8 cellular contexts compared by ENCODE assay signal in the genomic region with DNA sequence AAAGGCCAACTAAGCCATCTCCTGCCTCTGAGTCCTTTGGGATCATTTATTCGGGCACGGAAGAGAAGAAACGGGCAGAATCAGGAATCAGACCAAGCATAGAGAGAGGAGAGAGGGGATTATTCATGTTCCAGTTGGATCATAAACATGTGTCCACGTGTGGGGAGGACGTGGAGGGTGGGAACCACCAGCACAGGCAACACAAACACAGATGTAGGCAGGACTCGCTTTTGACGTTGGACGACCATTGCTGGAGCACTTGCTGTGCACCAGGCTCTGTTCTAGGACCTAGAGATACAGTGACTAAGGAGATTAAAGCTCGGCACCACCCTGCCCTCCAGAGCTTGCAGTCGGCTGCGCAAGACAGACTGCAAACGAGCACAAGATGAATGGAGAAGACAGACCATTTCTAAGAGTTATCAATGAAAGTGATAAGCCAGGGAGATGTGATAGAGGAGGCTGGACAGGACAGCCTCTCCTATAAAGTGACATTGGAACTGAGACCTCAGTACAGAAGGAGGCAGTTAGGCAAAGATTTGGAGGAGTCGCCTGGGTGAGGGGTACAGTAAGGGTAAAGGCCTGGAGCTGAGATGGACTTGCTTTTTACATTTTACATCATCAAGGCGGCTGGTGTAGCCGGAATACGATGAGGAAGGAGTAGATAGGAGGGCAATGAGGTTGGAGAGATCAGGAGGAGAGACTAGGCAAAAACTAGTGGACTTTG. TPM values are rescaled to one million over a fixed set of nuclear protein-coding genes. Genes with fewer than 3 reads are reported as not detected.
DNase-seq lines count a peak whose midpoint lies in the region; ATAC-seq, FAIRE-seq and TF ChIP-seq lines count a peak whose summit lies in the region.

No MANE protein-coding gene starts in this region.

- H3K27ac ChIP-seq in PC-3 (ENCODE audit: low read length) = peak overlapping the region; percentile 95
- peak overlapping the region; percentile 97 for H3K27ac ChIP-seq in epithelial cell of prostate
- peak overlapping the region; percentile 19 to 85 (median 83) for H3K27ac ChIP-seq in pancreas
- H3K27ac ChIP-seq in aorta (ENCODE audit: low read depth in 1 of 2, low read length in 2 of 2) = no peak overlapping the region

- WGBS in pancreas, 2 donors = 7 to 10% methylated on average over 16 of the region's 16 CpGs
- 22 to 27% methylated on average over 16 of the region's 16 CpGs for WGBS in aorta, 2 donors

- CTCF ChIA-PET in PC-3 (lab: Charles Lee) = no interaction called here

- no peaks in the 10 kb centered on the region for H3K27me3 ChIP-seq in PC-3 (ENCODE audit: low read length)
- no peaks in the 10 kb centered on the region for H3K27me3 ChIP-seq in pancreas
- H3K27me3 ChIP-seq in aorta (ENCODE audit: control insufficient read depth in 1 of 2, insufficient read depth in 2 of 2, low read length in 1 of 2) = no peaks in the 10 kb centered on the region

- H3K4me2 ChIP-seq in PC-3 (ENCODE audit: low read length) = peak overlapping the region; percentile 83

- peak overlapping the region; percentile 63 for H2AFZ ChIP-seq in PC-3 (ENCODE audit: low read length)

- TSS peak; percentile 98 for BruUV-seq in PC-3 (replicated peaks; lab: Mats Ljungman, UMichigan)

- TF ChIP-seq CTCF in PC-3 (conservative IDR thresholded peaks at IDR 0.05; ENCODE audit: low read depth, low read length) (no peak), pancreas (IDR thresholded peaks at IDR 0.05) (no peak)

- H3K9ac ChIP-seq in PC-3 (ENCODE audit: low read length) = peak overlapping the region; percentile 88

- intact Hi-C loops in PC-3 (cut with micrococcal nuclease) (loop anchor here (1.0 to 2.0 kb wide), 3 partner anchors 29 to 97 kb away; a partner anchor contains a TSS), pancreas (cut with DNase I) (no loop called here), aorta (cut with DNase I) (no loop called here)

- ATAC-seq in PC-3 (peak; percentile 3), pancreas (peak in 1 of 4 donors; percentile 1), aorta (ENCODE audit: low FRiP score) (no peak)

- H3K9me3 ChIP-seq in PC-3 (ENCODE audit: low read length) (no peaks in the 10 kb centered on the region), pancreas (no peaks in the 10 kb centered on the region), aorta (ENCODE audit: control insufficient read depth, low read length) (no peaks in the 10 kb centered on the region)

- H3K4me1 ChIP-seq in PC-3 (ENCODE audit: insufficient read depth, low read length) (peaks cover 31% of the 10 kb centered on the region), pancreas (peaks cover 0 to 9% (median 8%) of the 10 kb centered on the region in 3 donors), aorta (ENCODE audit: control insufficient read depth in 1 of 2, insufficient read depth in 2 of 2, low read length in 2 of 2) (no peaks in the 10 kb centered on the region)

- H4K20me1 ChIP-seq in PC-3 (ENCODE audit: low read length) = no peaks in the 10 kb centered on the region

- FAIRE-seq in pancreas (lab: Jason Lieb, UNC) = no peak

- H3K79me2 ChIP-seq in PC-3 (ENCODE audit: low read length) = peaks cover 52% of the 10 kb centered on the region

- peak overlapping the region; percentile 70 for H3K4me3 ChIP-seq in GM08714 (ENCODE audit: low read length)
- H3K4me3 ChIP-seq in PC-3 (ENCODE audit: low read length) = peak overlapping the region; percentile 73
- peak overlapping the region; percentile 44 to 69 (median 46) for H3K4me3 ChIP-seq in pancreas
- no peak overlapping the region for H3K4me3 ChIP-seq in aorta (ENCODE audit: low read length in 2 of 2)

- POLR2A ChIA-PET in PC-3 (lab: Charles Lee; ENCODE audit: unreplicated experiment) = no interaction called here

- H3K9me2 ChIP-seq in PC-3 (replicated peaks; ENCODE audit: low read length) = no peaks in the 10 kb centered on the region

- H3K36me3 ChIP-seq in PC-3 (ENCODE audit: low read depth, low read length) (peaks cover 11% of the 10 kb centered on the region), pancreas (no peaks in the 10 kb centered on the region), aorta (ENCODE audit: control insufficient read depth in 1 of 2, insufficient read depth in 2 of 2, low read length in 1 of 2) (no peaks in the 10 kb centered on the region)

- DNase-seq in PC-3 (no peak), epithelial cell of prostate (ENCODE audit: low read depth, low spot score) (peak; percentile 60), pancreas (no peak), NCI-H510A (lab: John Stamatoyannopoulos, UW) (no peak), NCI-H82 treated with DMSO at 0.1 percent for 48 hours (lab: John Stamatoyannopoulos, UW; ENCODE audit: unreplicated experiment) (no peak), aorta (no peak), 8988T (no peak)

- no peaks in the 10 kb centered on the region for H3F3A ChIP-seq in PC-3 (ENCODE audit: low read length, unreplicated experiment)

RNA-seq across cellular contexts. Expression of a gene that starts 0.7 kb away (rescaled TPM):
- total RNA-seq in PC-3 (2014; rRNA removed) (141 and 162 TPM in 2 replicates), pancreas (10 to 100 TPM; 10.1 to 19.6 (median 13.5) TPM), aorta (1 to 10 TPM in 1 of 2 donors, under 1 TPM in 1; 0.68 to 1.0 TPM)
- polyA plus RNA-seq in pancreas (10 to 100 TPM; 31.9 to 33.0 TPM), aorta (1 to 10 TPM in 1 of 2 donors, under 1 TPM in 1; 0.26 to 4.1 TPM)

RNA-seq across cellular contexts. Expression of a gene that starts 6.0 kb away (rescaled TPM):
- total RNA-seq in PC-3 (2014; rRNA removed) = 3.0 and 3.2 TPM in 2 replicates
- total RNA-seq in pancreas = 1 to 10 TPM in 3 of 6 donors, under 1 TPM in 3; 0.23 to 7.3 (median 1.7) TPM
- polyA plus RNA-seq in pancreas = 1 to 10 TPM; 1.0 to 1.4 TPM
- 10 to 100 TPM in 1 of 2 donors, 1 to 10 TPM in 1; 8.2 to 20.1 TPM for total RNA-seq in aorta
- 1 to 10 TPM; 1.9 to 9.9 TPM for polyA plus RNA-seq in aorta

RNA-seq across cellular contexts. Expression of a gene that starts 27.0 kb away (rescaled TPM):
- total RNA-seq in PC-3 (2014; rRNA removed) (96.6 and 106 TPM in 2 replicates), pancreas (10 to 100 TPM; 16.4 to 36.8 (median 21.9) TPM), aorta (100 to 1,000 TPM in 1 of 2 donors, 10 to 100 TPM in 1; 91.8 to 146 TPM)
- polyA plus RNA-seq in pancreas (100 to 1,000 TPM in 1 of 2 donors, 10 to 100 TPM in 1; 92.1 to 102 TPM), aorta (100 to 1,000 TPM in 1 of 2 donors, 10 to 100 TPM in 1; 68.6 to 261 TPM)

RNA-seq across cellular contexts. Expression of a gene that starts 29.1 kb away (rescaled TPM):
- total RNA-seq in PC-3 (2014; rRNA removed) (59.0 and 78.7 TPM in 2 replicates), pancreas (10 to 100 TPM; 46.1 to 62.6 (median 52.0) TPM), aorta (10 to 100 TPM; 49.2 to 70.2 TPM)
- polyA plus RNA-seq in pancreas (100 to 1,000 TPM; 108 to 154 TPM), aorta (100 to 1,000 TPM in 1 of 2 donors, 10 to 100 TPM in 1; 33.1 to 117 TPM)

RNA-seq across cellular contexts. Expression of a gene that starts 46.1 kb away (rescaled TPM):
- total RNA-seq in PC-3 (2014; rRNA removed) = 13.3 and 16.9 TPM in 2 replicates
- total RNA-seq in pancreas = 1,000 to 10,000 TPM in 2 of 6 donors, 100 to 1,000 TPM in 3, 10 to 100 TPM in 1; 67.7 to 3,753 (median 558) TPM
- 1,000 to 10,000 TPM in 1 of 2 donors, 100 to 1,000 TPM in 1; 447 to 1,383 TPM for polyA plus RNA-seq in pancreas
- total RNA-seq in aorta = 1,000 to 10,000 TPM; 1,027 to 3,196 TPM
- 10 to 100 TPM in 1 of 2 donors, 1 to 10 TPM in 1; 9.1 to 17.8 TPM for polyA plus RNA-seq in aorta

Comparison
In these comparisons a context has a peak if more than half of its experiments do, and no peak if none do; other contexts are left out.
1. H3K4me3 ChIP-seq: peak in GM08714 (single experiment), PC-3 (single experiment) and pancreas (4 of 4); none in aorta (0 of 2).
2. H3K27ac ChIP-seq: peak in PC-3 (single experiment), epithelial cell of prostate (single experiment) and pancreas (4 of 4); none in aorta (0 of 2).
3. RNA of a gene that starts 0.7 kb away (total RNA-seq): 141 to 162 TPM in PC-3 and 10.1 to 19.6 TPM in pancreas; 0.68 to 1.0 TPM in aorta; every median in the first group is over 4 times any median in the second.